ENCODE assay signal across 24 cellular contexts in the genomic region with DNA sequence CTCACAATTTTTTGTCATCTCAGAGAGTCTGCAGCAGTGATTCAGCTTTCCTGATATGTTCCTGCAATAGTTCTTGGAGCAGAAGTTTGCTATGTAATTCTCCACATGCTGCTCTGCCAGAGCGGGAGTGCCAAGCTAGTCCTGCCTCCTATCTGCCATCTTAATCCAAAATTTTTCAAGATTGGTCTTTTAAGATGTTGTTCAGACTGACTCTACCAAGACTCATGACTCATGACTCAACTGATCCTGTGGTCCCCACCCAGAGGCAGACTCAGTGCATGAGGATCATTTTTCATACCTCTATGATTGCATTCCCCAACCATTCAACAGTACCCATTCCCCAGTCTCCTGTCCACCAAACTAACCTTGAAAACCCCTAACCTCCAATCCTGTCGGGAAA.
A peak's percentile ranks its signal among the peaks of the same experiment; 100 is the strongest.
DNase-seq lines count a peak whose midpoint lies in the region; ATAC-seq, FAIRE-seq and TF ChIP-seq lines count a peak whose summit lies in the region.
"Had no signal": no experiment of that assay in that cellular context is flagged by ENCODE, and none has a peak within 500 bp of the region (broad histone marks: within the 10 kb centered on the region; RNA-seq: fewer than 3 reads in every experiment).

No MANE protein-coding gene starts in this region.

- TF ChIP-seq POLR2A in IMR-90 (IDR thresholded peaks at IDR 0.05; ENCODE audit: low read depth, low read length) (no peak), transverse colon (IDR thresholded peaks at IDR 0.05) (no peak)

- H3K36me3 ChIP-seq in Caco-2 (ENCODE audit: control insufficient read depth, insufficient read depth, low read length) (no peaks in the 10 kb centered on the region), IMR-90 (ENCODE audit: control insufficient read depth, insufficient read depth, low read length) (no peaks in the 10 kb centered on the region), mesenchymal stem cell (ENCODE audit: control insufficient read depth in 1 of 2, insufficient read depth in 2 of 2, low read depth in 1 of 2, low read length in 2 of 2) (peaks cover 0 to 5% of the 10 kb centered on the region in 2 experiments), small intestine (ENCODE audit: control insufficient read depth in 2 of 2, insufficient read depth in 2 of 2, low read length in 2 of 2) (no peaks in the 10 kb centered on the region), transverse colon (no peaks in the 10 kb centered on the region)
- H3K36me3 ChIP-seq: BE2C, lower lobe of right lung had no signal

- 100% methylated on average over 2 of the region's 2 CpGs; no CpG with 5 or more reads in 1 of the 2 experiments for WGBS in IMR-90 (ENCODE audit: extremely low coverage in 2 of 2, insufficient read length in 1 of 2), 2 experiments
- WGBS in mesenchymal stem cell, result 96% methylated on average over 2 of the region's 2 CpGs
- WGBS in small intestine, 3 donors, result 88 to 91% (median 89%) methylated on average over 2 of the region's 2 CpGs
- WGBS in transverse colon (ENCODE audit: low coverage in 1 of 2), 2 donors, result 93 to 100% methylated on average over 1 to 2 of the region's 2 CpGs

- no peak overlapping the region for H4K5ac ChIP-seq in IMR-90 (ENCODE audit: low read depth, low read length)

- no peak for TF ChIP-seq EP300 in transverse colon (IDR thresholded peaks at IDR 0.05; ENCODE audit: low read depth)

- no peak overlapping the region for H3K4me3 Mint-ChIP-seq in Caco-2 (ENCODE audit: unreplicated experiment)
- no peak overlapping the region for H3K4me3 Mint-ChIP-seq in activated naive CD8-positive, alpha-beta T cell treated with anti-CD3 and anti-CD28 coated beads for 36 hours
- H3K4me3 Mint-ChIP-seq: activated B cell treated with CpG ODN at 0.5 μM for 24 hours; activated CD4-positive, alpha-beta memory T cell treated with anti-CD3 and anti-CD28 coated beads, Interleukin-2, amount 10 ng/mL, durations not matched to agents 7 days and 5 days; activated naive CD8-positive, alpha-beta T cell treated with anti-CD3 and anti-CD28 coated beads, Interleukin-2, amount 10 ng/mL, durations not matched to agents 7 days and 5 days had no signal

- CTCF ChIA-PET in Caco-2 (lab: Charles Lee), result no interaction called here
- CTCF ChIA-PET in IMR-90 (lab: Yijun Ruan, JAX), result no interaction called here

- peak overlapping the region; percentile 85 for H2BK120ac ChIP-seq in IMR-90 (ENCODE audit: low read depth, low read length)
- H2BK120ac ChIP-seq in mesenchymal stem cell (ENCODE audit: low read depth, low read length), result no peak overlapping the region

- H3K14ac ChIP-seq in IMR-90 (replicated peaks; ENCODE audit: low read depth, low read length), result peak overlapping the region; percentile 63; the same call in 1 of the 2 replicates
- no peak overlapping the region for H3K14ac ChIP-seq in mesenchymal stem cell (ENCODE audit: low read length in 2 of 2)

- H4K8ac ChIP-seq in IMR-90 (ENCODE audit: low read depth in 2 of 2, low read length in 2 of 2), result peak overlapping the region in 1 of 2 experiments; percentile 29; a peak in 1 of 4 replicates
- H4K8ac ChIP-seq in mesenchymal stem cell (ENCODE audit: low read length), result no peak overlapping the region

- H3K9me3 Mint-ChIP-seq in Caco-2 (ENCODE audit: unreplicated experiment), result peaks cover 28% of the 10 kb centered on the region
- H3K9me3 Mint-ChIP-seq in activated naive CD8-positive, alpha-beta T cell treated with anti-CD3 and anti-CD28 coated beads for 36 hours, result peaks cover 13% of the 10 kb centered on the region

- H2AFZ ChIP-seq in IMR-90 (replicated peaks; ENCODE audit: low read length, poor library complexity) (peak overlapping the region; percentile 70), mesenchymal stem cell (ENCODE audit: low read depth, low read length) (no peak overlapping the region)

- no peaks in the 10 kb centered on the region for H3K27me3 Mint-ChIP-seq in Caco-2 (ENCODE audit: insufficient read depth, unreplicated experiment)
- H3K27me3 Mint-ChIP-seq in activated naive CD8-positive, alpha-beta T cell treated with anti-CD3 and anti-CD28 coated beads for 36 hours, result no peaks in the 10 kb centered on the region
- H3K27me3 Mint-ChIP-seq: activated B cell treated with CpG ODN at 0.5 μM for 24 hours; activated CD4-positive, alpha-beta memory T cell treated with anti-CD3 and anti-CD28 coated beads, Interleukin-2, amount 10 ng/mL, durations not matched to agents 7 days and 5 days; activated naive CD8-positive, alpha-beta T cell treated with anti-CD3 and anti-CD28 coated beads, Interleukin-2, amount 10 ng/mL, durations not matched to agents 7 days and 5 days had no signal

- peaks cover 3% of the 10 kb centered on the region; the same call in 1 of the 2 replicates for H3K9me1 ChIP-seq in IMR-90 (ENCODE audit: insufficient read depth, low read length)

- no peak for FAIRE-seq in small intestine (lab: Jason Lieb, UNC)
- FAIRE-seq: GM12878, kidney had no signal

- in situ Hi-C loops in IMR-90 (cut with MboI; ENCODE audit: low sequenced_read_pairs), result no loop called here
- in situ Hi-C loops in transverse colon (cut with MboI; ENCODE audit: low pct_ligation_motif_present in 1 of 4, low pct_unique_long_range_greater_than_20kb in 1 of 4, low sequenced_read_pairs in 3 of 4), result no loop called here

- no peak overlapping the region for H2AK9ac ChIP-seq in IMR-90 (replicated peaks; ENCODE audit: low read depth, low read length, poor library complexity)

- peak overlapping the region; percentile 94; the same call in 1 of the 3 replicates for H2BK15ac ChIP-seq in IMR-90 (ENCODE audit: low read depth, low read length)
- no peak overlapping the region for H2BK15ac ChIP-seq in mesenchymal stem cell (ENCODE audit: low read depth, poor library complexity, severe bottlenecking)

- H3K79me1 ChIP-seq in IMR-90 (ENCODE audit: low read depth in 1 of 2, low read length in 2 of 2) (no peaks in the 10 kb centered on the region), mesenchymal stem cell (replicated peaks; ENCODE audit: low read length, poor library complexity, severe bottlenecking) (no peaks in the 10 kb centered on the region)

- H2BK12ac ChIP-seq in mesenchymal stem cell (ENCODE audit: low read length in 2 of 2), result no peak overlapping the region

- peaks cover 25% of the 10 kb centered on the region for H3K4me1 ChIP-seq in Caco-2
- no peaks in the 10 kb centered on the region; the same call in 1 of the 2 replicates for H3K4me1 ChIP-seq in IMR-90 (ENCODE audit: control insufficient read depth, insufficient read depth, low read length)
- H3K4me1 ChIP-seq in mesenchymal stem cell (ENCODE audit: control insufficient read depth, insufficient read depth, low read depth, low read length), result no peaks in the 10 kb centered on the region
- H3K4me1 ChIP-seq in small intestine (ENCODE audit: control insufficient read depth in 2 of 2, insufficient read depth in 1 of 2, low read depth in 1 of 2, low read length in 1 of 2), result no peaks in the 10 kb centered on the region
- H3K4me1 ChIP-seq in transverse colon, result peaks cover 0 to 4% (median 0%) of the 10 kb centered on the region in 4 donors
- H3K4me1 ChIP-seq: BE2C, lower lobe of right lung, psoas muscle had no signal

- H3K18ac ChIP-seq in IMR-90 (ENCODE audit: low read depth, low read length) (peak overlapping the region; percentile 18; the same call in 1 of the 2 replicates), mesenchymal stem cell (ENCODE audit: low read depth in 1 of 2, low read length in 2 of 2) (no peak overlapping the region)

- H2BK20ac ChIP-seq in IMR-90 (ENCODE audit: low read depth, low read length), result peak overlapping the region; percentile 74

- H3K4me3 ChIP-seq in Caco-2 (ENCODE audit: low read depth, low read length), result no peak overlapping the region
- no peak overlapping the region for H3K4me3 ChIP-seq in IMR-90 (ENCODE audit: insufficient read depth, low read depth, low read length)
- no peak overlapping the region for H3K4me3 ChIP-seq in epithelial cell of esophagus (ENCODE audit: low read length)
- H3K4me3 ChIP-seq in mesenchymal stem cell (ENCODE audit: insufficient read depth in 1 of 2, low read depth in 1 of 2, low read length in 2 of 2), result no peak overlapping the region
- no peak overlapping the region for H3K4me3 ChIP-seq in small intestine (ENCODE audit: low read depth in 1 of 2, low read length in 2 of 2)
- H3K4me3 ChIP-seq in transverse colon, result no peak overlapping the region
- H3K4me3 ChIP-seq: GM12878, lower lobe of right lung, psoas muscle had no signal

- no peak overlapping the region for H3K56ac ChIP-seq in IMR-90 (ENCODE audit: extremely low read depth, insufficient read depth, low read length)

- H2BK5ac ChIP-seq in IMR-90 (ENCODE audit: low read depth, low read length, poor library complexity, severe bottlenecking), result peak overlapping the region; percentile 45
- H2BK5ac ChIP-seq in mesenchymal stem cell (ENCODE audit: low read depth, low read length, poor library complexity, severe bottlenecking), result no peak overlapping the region

- H3K27me3 ChIP-seq in Caco-2 (replicated peaks; ENCODE audit: control insufficient read depth, insufficient read depth, low read length) (no peaks in the 10 kb centered on the region), IMR-90 (ENCODE audit: control insufficient read depth, insufficient read depth, low read length) (no peaks in the 10 kb centered on the region), mesenchymal stem cell (ENCODE audit: control insufficient read depth in 1 of 2, insufficient read depth in 1 of 2, low read length in 2 of 2) (no peaks in the 10 kb centered on the region), small intestine (ENCODE audit: control insufficient read depth in 2 of 2, insufficient read depth in 2 of 2, low read length in 2 of 2) (no peaks in the 10 kb centered on the region), transverse colon (no peaks in the 10 kb centered on the region)
- H3K27me3 ChIP-seq: BE2C had no signal

- no peak for TF ChIP-seq CTCF in Caco-2 (IDR thresholded peaks at IDR 0.05; ENCODE audit: insufficient read depth in 1 of 2, low read depth in 1 of 2, low read length in 1 of 2, severe bottlenecking in 1 of 2, unreplicated experiment in 1 of 2)
- TF ChIP-seq CTCF in IMR-90 (conservative IDR thresholded peaks at IDR 0.05; ENCODE audit: low read depth, low read length), result no peak
- no peak for TF ChIP-seq CTCF in epithelial cell of esophagus (IDR thresholded peaks at IDR 0.05; ENCODE audit: insufficient read depth, low read depth, low read length, missing control alignments)
- no peak for TF ChIP-seq CTCF in transverse colon (IDR thresholded peaks at IDR 0.05)

- H4K20me1 ChIP-seq in IMR-90 (ENCODE audit: insufficient read depth, low read length), result no peaks in the 10 kb centered on the region

- peaks cover 12% of the 10 kb centered on the region for H3K36me3 Mint-ChIP-seq in Caco-2 (ENCODE audit: insufficient read depth, unreplicated experiment)
- no peaks in the 10 kb centered on the region for H3K36me3 Mint-ChIP-seq in activated naive CD8-positive, alpha-beta T cell treated with anti-CD3 and anti-CD28 coated beads for 36 hours
- H3K36me3 Mint-ChIP-seq: activated naive CD8-positive, alpha-beta T cell treated with anti-CD3 and anti-CD28 coated beads, Interleukin-2, amount 10 ng/mL, durations not matched to agents 7 days and 5 days had no signal

- DNase-seq in Caco-2, result no peak
- peak; percentile 33 for DNase-seq in IMR-90
- peak; percentile 57 for DNase-seq in epithelial cell of esophagus (ENCODE audit: low read depth)
- no peak for DNase-seq in mesenchymal stem cell
- DNase-seq in small intestine, result no peak
- no peak for DNase-seq in transverse colon
- no peak for DNase-seq in stimulated activated CD4-positive, alpha-beta T cell treated with anti-CD3 and anti-CD28 coated beads, Interleukin-4, amount 100 ng/mL, for 24 hours
- no peak for DNase-seq in activated naive CD8-positive, alpha-beta T cell treated with anti-CD3 and anti-CD28 coated beads for 36 hours
- DNase-seq: activated B cell treated with CpG ODN at 0.5 μM for 24 hours; activated CD4-positive, alpha-beta memory T cell treated with anti-CD3 and anti-CD28 coated beads, Interleukin-2, amount 10 ng/mL, durations not matched to agents 7 days and 5 days; activated naive CD8-positive, alpha-beta T cell treated with anti-CD3 and anti-CD28 coated beads, Interleukin-2, amount 10 ng/mL, durations not matched to agents 7 days and 5 days; BE2C; DMS53; KBM-7; kidney; lower lobe of right lung; NCI-H1436 treated with DMSO at 0.1 percent for 48 hours; NCI-H2107; NK-92 treated with Interleukin-12 subunit alpha and Interleukin-12 subunit beta, amount 100 ng/mL, for 24 hours; psoas muscle; stimulated activated CD4-positive, alpha-beta T cell treated with anti-CD3 and anti-CD28 coated beads, Interleukin-1b, Interleukin-23, amount 100 ng/mL, for 48 hours; substantia nigra had no signal

- dilution Hi-C loops in IMR-90 (cut with HindIII; ENCODE audit: low sequenced_read_pairs, unreplicated experiment), result no loop called here

- H3K4me1 Mint-ChIP-seq in Caco-2 (ENCODE audit: low read depth, unreplicated experiment), result peaks cover 19% of the 10 kb centered on the region
- H3K4me1 Mint-ChIP-seq in activated naive CD8-positive, alpha-beta T cell treated with anti-CD3 and anti-CD28 coated beads for 36 hours, result no peaks in the 10 kb centered on the region
- H3K4me1 Mint-ChIP-seq: activated B cell treated with CpG ODN at 0.5 μM for 24 hours; activated CD4-positive, alpha-beta memory T cell treated with anti-CD3 and anti-CD28 coated beads, Interleukin-2, amount 10 ng/mL, durations not matched to agents 7 days and 5 days; activated naive CD8-positive, alpha-beta T cell treated with anti-CD3 and anti-CD28 coated beads, Interleukin-2, amount 10 ng/mL, durations not matched to agents 7 days and 5 days had no signal

- intact Hi-C loops in Caco-2 (cut with micrococcal nuclease; ENCODE audit: unreplicated experiment), result loop anchor here (10.0 kb wide), 1 partner anchor 497 kb away; no protein-coding TSS in a partner anchor
- intact Hi-C loops in IMR-90 (cut with micrococcal nuclease), result no loop called here
- intact Hi-C loops in transverse colon (cut with DNase I; ENCODE audit: low total_unique reads), result no loop called here

- H2AK5ac ChIP-seq in IMR-90 (ENCODE audit: low read depth, low read length) (peak overlapping the region; percentile 78), mesenchymal stem cell (ENCODE audit: low read length, severe bottlenecking) (no peak overlapping the region)

- H3K23ac ChIP-seq in IMR-90 (ENCODE audit: low read depth, low read length) (peak overlapping the region; percentile 39; the same call in 1 of the 2 replicates), mesenchymal stem cell (ENCODE audit: low read length in 2 of 2) (no peak overlapping the region)

- TF ChIP-seq RAD21 in IMR-90 (IDR thresholded peaks at IDR 0.05; ENCODE audit: low read length), result no peak

- POLR2A ChIA-PET in Caco-2 (lab: Charles Lee), result no interaction called here
- POLR2A ChIA-PET in IMR-90 (lab: Charles Lee; ENCODE audit: unreplicated experiment), result no interaction called here

- peak overlapping the region; percentile 57 for H3K27ac Mint-ChIP-seq in Caco-2 (ENCODE audit: unreplicated experiment)
- H3K27ac Mint-ChIP-seq in activated naive CD8-positive, alpha-beta T cell treated with anti-CD3 and anti-CD28 coated beads for 36 hours, result no peak overlapping the region
- H3K27ac Mint-ChIP-seq: activated B cell treated with CpG ODN at 0.5 μM for 24 hours; activated CD4-positive, alpha-beta memory T cell treated with anti-CD3 and anti-CD28 coated beads, Interleukin-2, amount 10 ng/mL, durations not matched to agents 7 days and 5 days; activated naive CD8-positive, alpha-beta T cell treated with anti-CD3 and anti-CD28 coated beads, Interleukin-2, amount 10 ng/mL, durations not matched to agents 7 days and 5 days had no signal

- H3K4me2 ChIP-seq in IMR-90 (ENCODE audit: low read depth, low read length) (no peak overlapping the region), mesenchymal stem cell (ENCODE audit: low read length, poor library complexity, severe bottlenecking) (no peak overlapping the region)

- no TSS peak for BruUV-seq in Caco-2 (replicated peaks; lab: Mats Ljungman, UMichigan)
- BruUV-seq in IMR-90 (replicated peaks; lab: Mats Ljungman, UMichigan), result no TSS peak

- H3K9ac ChIP-seq in IMR-90 (ENCODE audit: low read depth, low read length), result no peak overlapping the region
- H3K9ac ChIP-seq in mesenchymal stem cell (ENCODE audit: low read length), result peak overlapping the region; percentile 36

- no peak overlapping the region for H3K27ac ChIP-seq in IMR-90 (ENCODE audit: insufficient read depth, low read length)
- H3K27ac ChIP-seq in mesenchymal stem cell (ENCODE audit: low read length, poor library complexity, severe bottlenecking), result no peak overlapping the region
- no peak overlapping the region for H3K27ac ChIP-seq in small intestine (ENCODE audit: low read depth in 1 of 2, low read length in 1 of 2)
- no peak overlapping the region for H3K27ac ChIP-seq in transverse colon
- H3K27ac ChIP-seq: lower lobe of right lung, psoas muscle had no signal

- H3K4ac ChIP-seq in IMR-90 (ENCODE audit: low read depth, low read length) (peak overlapping the region; percentile 54; the same call in 1 of the 2 replicates), mesenchymal stem cell (ENCODE audit: low read depth in 1 of 2, low read length in 2 of 2) (no peak overlapping the region)

- H4K91ac ChIP-seq in IMR-90 (ENCODE audit: insufficient read depth, low read depth, low read length) (no peak overlapping the region; the same call in 1 of the 2 replicates), mesenchymal stem cell (ENCODE audit: low read length) (no peak overlapping the region)

- 0 out of 2 replicates have a peak, but pooled peaks have one; percentile 14 for ATAC-seq in IMR-90 (ENCODE audit: low read depth)
- ATAC-seq: GM12878, lower lobe of right lung, Panc1, psoas muscle had no signal

- H3K9me3 ChIP-seq in Caco-2 (peaks cover 17% of the 10 kb centered on the region), IMR-90 (ENCODE audit: control insufficient read depth, insufficient read depth, low read length) (no peaks in the 10 kb centered on the region; the same call in none of the 2 replicates), mesenchymal stem cell (ENCODE audit: control insufficient read depth, low read length) (peaks cover 17% of the 10 kb centered on the region), small intestine (ENCODE audit: control insufficient read depth, low read depth) (no peaks in the 10 kb centered on the region), transverse colon (no peaks in the 10 kb centered on the region)
- H3K9me3 ChIP-seq: BE2C, psoas muscle had no signal

Comparison
In these comparisons a context has a peak if more than half of its experiments do, and no peak if none do; other contexts are left out.
1. DNase-seq: peak in IMR-90 (single experiment) and epithelial cell of esophagus (single experiment); none in Caco-2 (0 of 2), mesenchymal stem cell (single experiment), small intestine (single experiment), transverse colon (single experiment), stimulated activated CD4-positive, alpha-beta T cell treated with anti-CD3 and anti-CD28 coated beads, Interleukin-4, amount 100 ng/mL, for 24 hours (single experiment) and activated naive CD8-positive, alpha-beta T cell treated with anti-CD3 and anti-CD28 coated beads for 36 hours (single experiment).